In genomic region chr9:122246666-122247065, GRCh38 we compare ENCODE assay signal across 23 cellular contexts.
"Had no signal": no experiment of that assay in that cellular context is flagged by ENCODE, and none has a peak within 500 bp of the region (broad histone marks: within the 10 kb centered on the region; RNA-seq: fewer than 3 reads in every experiment).

No MANE protein-coding gene starts in this region.

- H3K27me3 Mint-ChIP-seq: activated CD4-positive, alpha-beta memory T cell treated with anti-CD3 and anti-CD28 coated beads for 36 hours; activated CD4-positive, alpha-beta T cell treated with anti-CD3 and anti-CD28 coated beads, Interleukin-2, amount 10 ng/mL, durations not matched to agents 7 days and 5 days; activated naive CD8-positive, alpha-beta T cell treated with anti-CD3 and anti-CD28 coated beads, Interleukin-2, amount 50 U/mL, for 24 hours; activated T-helper 17 cell treated with anti-CD3 and anti-CD28 coated beads, Interleukin-2, amount 50 U/mL, for 72 hours; central memory CD8-positive, alpha-beta T cell had no signal

- H3K27ac ChIP-seq: ascending aorta, body of pancreas had no signal

- H3K9me3 Mint-ChIP-seq: activated CD4-positive, alpha-beta memory T cell treated with anti-CD3 and anti-CD28 coated beads for 36 hours; activated CD4-positive, alpha-beta T cell treated with anti-CD3 and anti-CD28 coated beads, Interleukin-2, amount 10 ng/mL, durations not matched to agents 7 days and 5 days; activated naive CD4-positive, alpha-beta T cell treated with anti-CD3 and anti-CD28 coated beads, Interleukin-2, amount 50 U/mL, for 72 hours; activated naive CD8-positive, alpha-beta T cell treated with anti-CD3 and anti-CD28 coated beads, Interleukin-2, amount 50 U/mL, for 24 hours; activated T-cell treated with anti-CD3 and anti-CD28 coated beads, Interleukin-2, amount 50 U/mL, for 4 hours; activated T-helper 17 cell treated with anti-CD3 and anti-CD28 coated beads, Interleukin-2, amount 50 U/mL, for 72 hours; central memory CD8-positive, alpha-beta T cell had no signal

- H3K4me3 Mint-ChIP-seq: activated CD4-positive, alpha-beta memory T cell treated with anti-CD3 and anti-CD28 coated beads for 36 hours; activated CD4-positive, alpha-beta T cell treated with anti-CD3 and anti-CD28 coated beads, Interleukin-2, amount 10 ng/mL, durations not matched to agents 7 days and 5 days; activated naive CD8-positive, alpha-beta T cell treated with anti-CD3 and anti-CD28 coated beads, Interleukin-2, amount 50 U/mL, for 24 hours; activated T-cell treated with anti-CD3 and anti-CD28 coated beads, Interleukin-2, amount 50 U/mL, for 4 hours; activated T-helper 17 cell treated with anti-CD3 and anti-CD28 coated beads, Interleukin-2, amount 50 U/mL, for 72 hours; central memory CD8-positive, alpha-beta T cell had no signal

- H3K4me3 ChIP-seq: ascending aorta, body of pancreas had no signal

- ATAC-seq: activated naive CD4-positive, alpha-beta T cell treated with anti-CD3 and anti-CD28 coated beads, Interleukin-2, amount 50 U/mL, for 72 hours; activated naive CD8-positive, alpha-beta T cell treated with anti-CD3 and anti-CD28 coated beads, Interleukin-2, amount 50 U/mL, for 24 hours; activated T-cell treated with anti-CD3 and anti-CD28 coated beads, Interleukin-2, amount 50 U/mL, for 4 hours; activated T-helper 17 cell treated with anti-CD3 and anti-CD28 coated beads, Interleukin-2, amount 50 U/mL, for 72 hours; body of pancreas; PC-3 had no signal

- H3K4me1 Mint-ChIP-seq: activated CD4-positive, alpha-beta T cell treated with anti-CD3 and anti-CD28 coated beads, Interleukin-2, amount 10 ng/mL, durations not matched to agents 7 days and 5 days; activated naive CD8-positive, alpha-beta T cell treated with anti-CD3 and anti-CD28 coated beads, Interleukin-2, amount 50 U/mL, for 24 hours; activated T-helper 17 cell treated with anti-CD3 and anti-CD28 coated beads, Interleukin-2, amount 50 U/mL, for 72 hours; central memory CD8-positive, alpha-beta T cell had no signal

- H3K27ac Mint-ChIP-seq: activated CD4-positive, alpha-beta memory T cell treated with anti-CD3 and anti-CD28 coated beads for 36 hours; activated CD4-positive, alpha-beta T cell treated with anti-CD3 and anti-CD28 coated beads, Interleukin-2, amount 10 ng/mL, durations not matched to agents 7 days and 5 days; activated naive CD8-positive, alpha-beta T cell treated with anti-CD3 and anti-CD28 coated beads, Interleukin-2, amount 50 U/mL, for 24 hours had no signal

- DNase-seq: activated CD4-positive, alpha-beta memory T cell treated with anti-CD3 and anti-CD28 coated beads for 36 hours; activated CD4-positive, alpha-beta T cell treated with anti-CD3 and anti-CD28 coated beads, Interleukin-2, amount 10 ng/mL, durations not matched to agents 7 days and 5 days; activated CD4-positive, CD25-positive, alpha-beta regulatory T cell; activated CD8-positive, alpha-beta memory T cell treated with anti-CD3 and anti-CD28 coated beads for 24 hours; activated naive CD8-positive, alpha-beta T cell treated with anti-CD3 and anti-CD28 coated beads, Interleukin-2, amount 50 U/mL, for 24 hours; activated T-cell treated with anti-CD3 and anti-CD28 coated beads, Interleukin-2, amount 50 U/mL, for 4 hours; amniotic stem cell; body of pancreas; Kasumi-1; KBM-7; NCI-H1092; NCI-H1417; NCI-H1930; NCI-H446; NCI-H524; PC-3; SIG-M5; T-helper 2 cell; T1000 had no signal
